In the genomic region with DNA sequence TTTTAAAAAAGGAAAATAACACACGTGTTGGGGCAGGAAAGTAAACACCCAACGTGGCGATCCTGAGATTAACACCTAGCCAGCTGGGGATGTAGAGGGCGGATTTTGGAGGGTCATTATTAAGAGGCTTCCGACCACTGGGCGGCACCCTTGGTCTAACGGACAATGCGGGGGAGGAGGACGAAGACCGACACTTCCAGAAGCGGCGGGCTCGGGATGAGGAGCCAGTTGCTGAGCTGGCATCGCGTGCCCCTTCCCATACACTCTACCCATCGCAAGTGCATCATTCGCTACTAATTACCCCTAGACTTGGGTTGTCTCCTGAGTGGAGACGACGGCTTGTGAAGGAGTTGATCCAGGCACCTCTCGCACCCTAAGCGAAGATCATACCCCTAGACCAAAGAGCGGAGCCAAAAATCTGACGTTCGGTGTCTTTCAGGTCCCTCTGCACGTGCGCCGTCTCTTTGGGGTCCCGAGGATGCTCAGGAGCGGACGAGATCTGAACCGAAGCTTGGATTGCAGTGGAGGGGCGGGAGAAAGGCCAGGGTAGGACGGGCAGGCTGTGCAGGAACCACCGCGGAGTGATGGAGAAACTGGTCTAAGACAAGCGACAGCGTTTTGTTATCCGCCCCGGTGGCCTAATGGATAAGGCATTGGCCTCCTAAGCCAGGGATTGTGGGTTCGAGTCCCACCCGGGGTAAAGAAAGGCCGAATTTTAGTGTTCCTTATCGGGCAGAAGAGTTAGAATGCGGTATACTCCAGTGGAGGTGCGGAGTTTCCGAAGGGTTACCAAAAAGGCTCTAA, we compare ENCODE assay signal across 1 cellular context.
TF ChIP-seq lines count a peak whose summit lies in the region.

No MANE protein-coding gene starts in this region.

TF ChIP-seq in K562, 482 proteins besides CTCF, POLR2A, EP300 and RAD21 (continues in another document):
- TF ChIP-seq SREBF2 (CRISPR knock-in tag; IDR thresholded peaks at IDR 0.05) (no peak), FOXK2 (conservative IDR thresholded peaks at IDR 0.05 in 1 of 2, IDR thresholded peaks at IDR 0.05 in 1 of 2; ENCODE audit: low read depth in 2 of 2) (peak; percentile 96 to 98), TAF9B (IDR thresholded peaks at IDR 0.05; ENCODE audit: partially characterized antibody) (no peak), NELFE (IDR thresholded peaks at IDR 0.05; ENCODE audit: insufficient read depth, insufficient read length) (no peak), PHB (CRISPR knock-in tag; IDR thresholded peaks at IDR 0.05) (no peak), HDAC2 (IDR thresholded peaks at IDR 0.05) (peak; percentile 51), ESRRA (IDR thresholded peaks at IDR 0.05; ENCODE audit: borderline replicate concordance, low read depth) (peak; percentile 58), MAFK (IDR thresholded peaks at IDR 0.05; ENCODE audit: low read length) (peak; percentile 4; the same call in 1 of the 2 replicates), CXXC5 (CRISPR knock-in tag; IDR thresholded peaks at IDR 0.05) (peak; percentile 67), NCOA2 (IDR thresholded peaks at IDR 0.05; ENCODE audit: partially characterized antibody in 2 of 2) (no peak), RBM15 (IDR thresholded peaks at IDR 0.05; ENCODE audit: insufficient read depth, low read length) (no peak), KLF16 (IDR thresholded peaks at IDR 0.05) (peak; percentile 76), TGIF2 (CRISPR knock-in tag; IDR thresholded peaks at IDR 0.05) (no peak), EWSR1 (IDR thresholded peaks at IDR 0.05; ENCODE audit: borderline replicate concordance, low read depth, partially characterized antibody) (no peak), SAFB (IDR thresholded peaks at IDR 0.05; ENCODE audit: borderline replicate concordance, low read depth, low read length) (no peak), SP2 (IDR thresholded peaks at IDR 0.05; ENCODE audit: extremely low read depth, low read depth, low read length, poor library complexity, severe bottlenecking) (no peak), POLR2G (IDR thresholded peaks at IDR 0.05; ENCODE audit: low read depth, low read length) (0 out of 2 replicates have a peak, but pooled peaks have one; percentile 20), FOSL1 (tag; conservative IDR thresholded peaks at IDR 0.05) (no peak), IFI16 (CRISPR knock-in tag; IDR thresholded peaks at IDR 0.05) (no peak), NFRKB (IDR thresholded peaks at IDR 0.05; ENCODE audit: low read depth) (0 out of 2 replicates have a peak, but pooled peaks have one; percentile 7), SMAD2 (IDR thresholded peaks at IDR 0.05; ENCODE audit: low read depth, low read length) (no peak), ZNF197 (CRISPR knock-in tag; IDR thresholded peaks at IDR 0.05; ENCODE audit: low read depth) (peak; percentile 74; the same call in 1 of the 2 replicates), MAFG (tag; conservative IDR thresholded peaks at IDR 0.05) (0 out of 2 replicates have a peak, but pooled peaks have one; percentile 17), SMAD1 (IDR thresholded peaks at IDR 0.05; ENCODE audit: low read depth, low read length, partially characterized antibody) (peak; percentile 20), MECOM (CRISPR knock-in tag; IDR thresholded peaks at IDR 0.05) (peak; percentile 31; the same call in 1 of the 2 replicates), ZNF41 (CRISPR knock-in tag; conservative IDR thresholded peaks at IDR 0.05) (no peak), GTF2A2 (tag; IDR thresholded peaks at IDR 0.05) (no peak), RBM39 (optimal IDR thresholded peaks at IDR 0.05; ENCODE audit: low read depth, low read length) (no peak), FOS (IDR thresholded peaks at IDR 0.05; ENCODE audit: extremely low read depth, insufficient read length) (no peak), HIVEP1 (CRISPR knock-in tag; IDR thresholded peaks at IDR 0.05) (no peak), LARP7 (IDR thresholded peaks at IDR 0.05) (no peak), KLF6 (CRISPR knock-in tag; IDR thresholded peaks at IDR 0.05; ENCODE audit: borderline replicate concordance) (no peak; the same call in 1 of the 2 replicates), FIP1L1 (IDR thresholded peaks at IDR 0.05; ENCODE audit: low read depth, low read length, poor library complexity, severe bottlenecking) (no peak), RCOR1 (IDR thresholded peaks at IDR 0.05; ENCODE audit: borderline replicate concordance in 1 of 2, low read depth in 2 of 2, low read length in 2 of 2) (peak; percentile 40 to 88; a peak in 2 of 4 replicates), ESRRB (CRISPR knock-in tag; IDR thresholded peaks at IDR 0.05; ENCODE audit: borderline replicate concordance) (no peak), FOXP1 (CRISPR knock-in tag; IDR thresholded peaks at IDR 0.05) (no peak), ZNF436 (CRISPR knock-in tag; IDR thresholded peaks at IDR 0.05) (no peak), PTBP1 (IDR thresholded peaks at IDR 0.05; ENCODE audit: low read depth, low read length) (no peak), ILF3 (IDR thresholded peaks at IDR 0.05; ENCODE audit: borderline replicate concordance) (no peak), MCM3 (IDR thresholded peaks at IDR 0.05) (no peak), ZNF75A (CRISPR knock-in tag; IDR thresholded peaks at IDR 0.05) (no peak), GATA2 (CRISPR knock-in tag; IDR thresholded peaks at IDR 0.05) (peak; percentile 57), PHB2 (IDR thresholded peaks at IDR 0.05; ENCODE audit: low read depth) (0 out of 2 replicates have a peak, but pooled peaks have one; percentile 12), DNMT1 (IDR thresholded peaks at IDR 0.05) (no peak)
- TF ChIP-seq, protein P1, sequence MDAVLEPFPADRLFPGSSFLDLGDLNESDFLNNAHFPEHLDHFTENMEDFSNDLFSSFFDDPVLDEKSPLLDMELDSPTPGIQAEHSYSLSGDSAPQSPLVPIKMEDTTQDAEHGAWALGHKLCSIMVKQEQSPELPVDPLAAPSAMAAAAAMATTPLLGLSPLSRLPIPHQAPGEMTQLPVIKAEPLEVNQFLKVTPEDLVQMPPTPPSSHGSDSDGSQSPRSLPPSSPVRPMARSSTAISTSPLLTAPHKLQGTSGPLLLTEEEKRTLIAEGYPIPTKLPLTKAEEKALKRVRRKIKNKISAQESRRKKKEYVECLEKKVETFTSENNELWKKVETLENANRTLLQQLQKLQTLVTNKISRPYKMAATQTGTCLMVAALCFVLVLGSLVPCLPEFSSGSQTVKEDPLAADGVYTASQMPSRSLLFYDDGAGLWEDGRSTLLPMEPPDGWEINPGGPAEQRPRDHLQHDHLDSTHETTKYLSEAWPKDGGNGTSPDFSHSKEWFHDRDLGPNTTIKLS (IDR thresholded peaks at IDR 0.05; ENCODE audit: borderline replicate concordance, low read depth) = peak; percentile 85
- TF ChIP-seq, protein P2, sequence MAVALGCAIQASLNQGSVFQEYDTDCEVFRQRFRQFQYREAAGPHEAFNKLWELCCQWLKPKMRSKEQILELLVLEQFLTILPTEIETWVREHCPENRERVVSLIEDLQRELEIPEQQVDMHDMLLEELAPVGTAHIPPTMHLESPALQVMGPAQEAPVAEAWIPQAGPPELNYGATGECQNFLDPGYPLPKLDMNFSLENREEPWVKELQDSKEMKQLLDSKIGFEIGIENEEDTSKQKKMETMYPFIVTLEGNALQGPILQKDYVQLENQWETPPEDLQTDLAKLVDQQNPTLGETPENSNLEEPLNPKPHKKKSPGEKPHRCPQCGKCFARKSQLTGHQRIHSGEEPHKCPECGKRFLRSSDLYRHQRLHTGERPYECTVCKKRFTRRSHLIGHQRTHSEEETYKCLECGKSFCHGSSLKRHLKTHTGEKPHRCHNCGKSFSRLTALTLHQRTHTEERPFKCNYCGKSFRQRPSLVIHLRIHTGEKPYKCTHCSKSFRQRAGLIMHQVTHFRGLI (CRISPR knock-in tag; IDR thresholded peaks at IDR 0.05) = no peak
- TF ChIP-seq, protein P3, sequence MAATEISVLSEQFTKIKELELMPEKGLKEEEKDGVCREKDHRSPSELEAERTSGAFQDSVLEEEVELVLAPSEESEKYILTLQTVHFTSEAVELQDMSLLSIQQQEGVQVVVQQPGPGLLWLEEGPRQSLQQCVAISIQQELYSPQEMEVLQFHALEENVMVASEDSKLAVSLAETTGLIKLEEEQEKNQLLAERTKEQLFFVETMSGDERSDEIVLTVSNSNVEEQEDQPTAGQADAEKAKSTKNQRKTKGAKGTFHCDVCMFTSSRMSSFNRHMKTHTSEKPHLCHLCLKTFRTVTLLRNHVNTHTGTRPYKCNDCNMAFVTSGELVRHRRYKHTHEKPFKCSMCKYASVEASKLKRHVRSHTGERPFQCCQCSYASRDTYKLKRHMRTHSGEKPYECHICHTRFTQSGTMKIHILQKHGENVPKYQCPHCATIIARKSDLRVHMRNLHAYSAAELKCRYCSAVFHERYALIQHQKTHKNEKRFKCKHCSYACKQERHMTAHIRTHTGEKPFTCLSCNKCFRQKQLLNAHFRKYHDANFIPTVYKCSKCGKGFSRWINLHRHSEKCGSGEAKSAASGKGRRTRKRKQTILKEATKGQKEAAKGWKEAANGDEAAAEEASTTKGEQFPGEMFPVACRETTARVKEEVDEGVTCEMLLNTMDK (IDR thresholded peaks at IDR 0.05; ENCODE audit: borderline replicate concordance, insufficient read depth, low read depth, low read length, poor library complexity, severe bottlenecking) = no peak
- TF ChIP-seq, protein P4, sequence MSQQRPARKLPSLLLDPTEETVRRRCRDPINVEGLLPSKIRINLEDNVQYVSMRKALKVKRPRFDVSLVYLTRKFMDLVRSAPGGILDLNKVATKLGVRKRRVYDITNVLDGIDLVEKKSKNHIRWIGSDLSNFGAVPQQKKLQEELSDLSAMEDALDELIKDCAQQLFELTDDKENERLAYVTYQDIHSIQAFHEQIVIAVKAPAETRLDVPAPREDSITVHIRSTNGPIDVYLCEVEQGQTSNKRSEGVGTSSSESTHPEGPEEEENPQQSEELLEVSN (IDR thresholded peaks at IDR 0.05; ENCODE audit: borderline replicate concordance in 1 of 2, extremely low read depth in 1 of 2, insufficient read depth in 1 of 2, insufficient read length in 1 of 2, low read depth in 1 of 2, low read length in 1 of 2, poor library complexity in 1 of 2, severe bottlenecking in 1 of 2) = peak; percentile 57 to 58
- TF ChIP-seq, protein P5, sequence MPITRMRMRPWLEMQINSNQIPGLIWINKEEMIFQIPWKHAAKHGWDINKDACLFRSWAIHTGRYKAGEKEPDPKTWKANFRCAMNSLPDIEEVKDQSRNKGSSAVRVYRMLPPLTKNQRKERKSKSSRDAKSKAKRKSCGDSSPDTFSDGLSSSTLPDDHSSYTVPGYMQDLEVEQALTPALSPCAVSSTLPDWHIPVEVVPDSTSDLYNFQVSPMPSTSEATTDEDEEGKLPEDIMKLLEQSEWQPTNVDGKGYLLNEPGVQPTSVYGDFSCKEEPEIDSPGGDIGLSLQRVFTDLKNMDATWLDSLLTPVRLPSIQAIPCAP (CRISPR knock-in tag; IDR thresholded peaks at IDR 0.05; ENCODE audit: borderline replicate concordance) = 0 out of 2 replicates have a peak, but pooled peaks have one; percentile 20
- TF ChIP-seq, protein P6, sequence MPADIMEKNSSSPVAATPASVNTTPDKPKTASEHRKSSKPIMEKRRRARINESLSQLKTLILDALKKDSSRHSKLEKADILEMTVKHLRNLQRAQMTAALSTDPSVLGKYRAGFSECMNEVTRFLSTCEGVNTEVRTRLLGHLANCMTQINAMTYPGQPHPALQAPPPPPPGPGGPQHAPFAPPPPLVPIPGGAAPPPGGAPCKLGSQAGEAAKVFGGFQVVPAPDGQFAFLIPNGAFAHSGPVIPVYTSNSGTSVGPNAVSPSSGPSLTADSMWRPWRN (IDR thresholded peaks at IDR 0.05; ENCODE audit: low read depth) = peak; percentile 65; the same call in 1 of the 2 replicates
- TF ChIP-seq, protein P7, sequence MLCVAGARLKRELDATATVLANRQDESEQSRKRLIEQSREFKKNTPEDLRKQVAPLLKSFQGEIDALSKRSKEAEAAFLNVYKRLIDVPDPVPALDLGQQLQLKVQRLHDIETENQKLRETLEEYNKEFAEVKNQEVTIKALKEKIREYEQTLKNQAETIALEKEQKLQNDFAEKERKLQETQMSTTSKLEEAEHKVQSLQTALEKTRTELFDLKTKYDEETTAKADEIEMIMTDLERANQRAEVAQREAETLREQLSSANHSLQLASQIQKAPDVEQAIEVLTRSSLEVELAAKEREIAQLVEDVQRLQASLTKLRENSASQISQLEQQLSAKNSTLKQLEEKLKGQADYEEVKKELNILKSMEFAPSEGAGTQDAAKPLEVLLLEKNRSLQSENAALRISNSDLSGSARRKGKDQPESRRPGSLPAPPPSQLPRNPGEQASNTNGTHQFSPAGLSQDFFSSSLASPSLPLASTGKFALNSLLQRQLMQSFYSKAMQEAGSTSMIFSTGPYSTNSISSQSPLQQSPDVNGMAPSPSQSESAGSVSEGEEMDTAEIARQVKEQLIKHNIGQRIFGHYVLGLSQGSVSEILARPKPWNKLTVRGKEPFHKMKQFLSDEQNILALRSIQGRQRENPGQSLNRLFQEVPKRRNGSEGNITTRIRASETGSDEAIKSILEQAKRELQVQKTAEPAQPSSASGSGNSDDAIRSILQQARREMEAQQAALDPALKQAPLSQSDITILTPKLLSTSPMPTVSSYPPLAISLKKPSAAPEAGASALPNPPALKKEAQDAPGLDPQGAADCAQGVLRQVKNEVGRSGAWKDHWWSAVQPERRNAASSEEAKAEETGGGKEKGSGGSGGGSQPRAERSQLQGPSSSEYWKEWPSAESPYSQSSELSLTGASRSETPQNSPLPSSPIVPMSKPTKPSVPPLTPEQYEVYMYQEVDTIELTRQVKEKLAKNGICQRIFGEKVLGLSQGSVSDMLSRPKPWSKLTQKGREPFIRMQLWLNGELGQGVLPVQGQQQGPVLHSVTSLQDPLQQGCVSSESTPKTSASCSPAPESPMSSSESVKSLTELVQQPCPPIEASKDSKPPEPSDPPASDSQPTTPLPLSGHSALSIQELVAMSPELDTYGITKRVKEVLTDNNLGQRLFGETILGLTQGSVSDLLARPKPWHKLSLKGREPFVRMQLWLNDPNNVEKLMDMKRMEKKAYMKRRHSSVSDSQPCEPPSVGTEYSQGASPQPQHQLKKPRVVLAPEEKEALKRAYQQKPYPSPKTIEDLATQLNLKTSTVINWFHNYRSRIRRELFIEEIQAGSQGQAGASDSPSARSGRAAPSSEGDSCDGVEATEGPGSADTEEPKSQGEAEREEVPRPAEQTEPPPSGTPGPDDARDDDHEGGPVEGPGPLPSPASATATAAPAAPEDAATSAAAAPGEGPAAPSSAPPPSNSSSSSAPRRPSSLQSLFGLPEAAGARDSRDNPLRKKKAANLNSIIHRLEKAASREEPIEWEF (CRISPR knock-in tag; IDR thresholded peaks at IDR 0.05) = no peak
- TF ChIP-seq, protein P8, sequence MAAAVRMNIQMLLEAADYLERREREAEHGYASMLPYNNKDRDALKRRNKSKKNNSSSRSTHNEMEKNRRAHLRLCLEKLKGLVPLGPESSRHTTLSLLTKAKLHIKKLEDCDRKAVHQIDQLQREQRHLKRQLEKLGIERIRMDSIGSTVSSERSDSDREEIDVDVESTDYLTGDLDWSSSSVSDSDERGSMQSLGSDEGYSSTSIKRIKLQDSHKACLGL (CRISPR knock-in tag; IDR thresholded peaks at IDR 0.05; ENCODE audit: borderline replicate concordance, poor library complexity, severe bottlenecking) = no peak
